8 cellular contexts compared by ENCODE assay signal in the genomic region with DNA sequence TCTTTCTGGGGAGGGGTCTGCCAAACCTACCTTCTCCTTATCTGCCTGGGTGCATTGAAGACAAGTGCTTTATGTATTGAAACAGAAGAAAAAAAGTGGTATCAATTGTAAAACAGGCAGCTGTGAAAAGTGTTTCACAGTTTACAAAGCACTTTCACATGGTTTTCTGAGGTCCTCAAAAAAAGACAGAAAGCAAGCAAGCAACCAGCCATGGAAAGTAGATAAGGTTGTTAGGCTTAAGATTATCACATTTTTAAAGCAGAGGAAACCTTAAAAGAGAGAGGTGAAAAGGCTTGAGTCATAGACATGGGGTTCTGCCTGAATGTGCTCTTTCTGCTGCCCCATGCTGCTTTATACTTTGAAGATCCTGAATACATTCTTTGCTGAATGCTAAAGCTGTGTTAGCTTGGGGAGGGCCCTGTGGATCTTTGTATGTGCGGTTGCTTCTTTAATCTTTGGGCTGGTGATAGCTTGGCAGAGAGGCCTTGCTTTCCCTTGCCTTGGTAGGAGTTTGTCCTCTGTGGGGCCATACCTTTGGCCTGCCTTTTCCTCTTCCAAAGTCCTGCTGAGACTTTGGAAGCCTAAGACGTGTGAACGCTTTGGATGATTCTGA. TPM values are rescaled to one million over a fixed set of nuclear protein-coding genes. Genes with fewer than 3 reads are reported as not detected.
A peak's percentile ranks its signal among the peaks of the same experiment; 100 is the strongest.
DNase-seq lines count a peak whose midpoint lies in the region; ATAC-seq and TF ChIP-seq lines count a peak whose summit lies in the region.

No MANE protein-coding gene starts in this region.

- H4K8ac ChIP-seq in neuronal stem cell (ENCODE audit: low read depth, low read length): no peak overlapping the region

- 3 to 5% methylated on average over 3 of the region's 3 CpGs for WGBS in ectodermal cell, 2 experiments
- WGBS in neuronal stem cell (ENCODE audit: extremely low coverage in 2 of 2, insufficient read length in 2 of 2, insufficient replicate concordance in 1 of 2), 2 donors: no CpG with 5 or more reads among the region's 3 CpGs

- POLR2A ChIA-PET in PC-3 (lab: Charles Lee; ENCODE audit: unreplicated experiment): no interaction called here

- no peaks in the 10 kb centered on the region for H3K9me3 Mint-ChIP-seq in Calu3 (ENCODE audit: low read depth, unreplicated experiment)

- no peak overlapping the region for H2BK5ac ChIP-seq in neuronal stem cell (ENCODE audit: low read length)

- no peak overlapping the region for H2AFZ ChIP-seq in PC-3 (ENCODE audit: low read length)
- no peak overlapping the region for H2AFZ ChIP-seq in neuronal stem cell (ENCODE audit: low read length)

- H3K4me2 ChIP-seq in PC-3 (ENCODE audit: low read length) (peak overlapping the region; percentile 95), neuronal stem cell (ENCODE audit: insufficient read depth, low read length, poor library complexity, severe bottlenecking) (peak overlapping the region; percentile 85)

- intact Hi-C loops in Calu3 (cut with micrococcal nuclease; ENCODE audit: unreplicated experiment) (loop anchor here (2.0 to 10.0 kb wide), 5 partner anchors 23 to 237 kb away; partner anchors contain the start of genes AAGAB and IQCH), PC-3 (cut with micrococcal nuclease) (loop anchor here (2.0 to 10.0 kb wide), 5 partner anchors 39 to 235 kb away; no protein-coding TSS in a partner anchor)

- peak overlapping the region; percentile 97 for H3K9ac ChIP-seq in PC-3 (ENCODE audit: low read length)
- no peak overlapping the region for H3K9ac ChIP-seq in neuronal stem cell (ENCODE audit: low read depth, low read length, poor library complexity)

- BruUV-seq in Calu3 (replicated peaks; lab: Mats Ljungman, UMichigan) (TSS peak; percentile 9), PC-3 (replicated peaks; lab: Mats Ljungman, UMichigan) (TSS peak; percentile 23)

- CTCF ChIA-PET in Calu3 (lab: Charles Lee): interaction anchor here (1.1 to 1.9 kb wide), 3 partner anchors 37 to 122 kb away, joined by 4 read pairs; no protein-coding TSS in a partner anchor
- CTCF ChIA-PET in PC-3 (lab: Charles Lee): no interaction called here

- no peak overlapping the region for H3K18ac ChIP-seq in neuronal stem cell (ENCODE audit: low read length)

- H3K79me1 ChIP-seq in neuronal stem cell (ENCODE audit: low read depth, low read length): peaks cover 3% of the 10 kb centered on the region

- ATAC-seq in PC-3: no peak
- ATAC-seq in HG02763 (IDR thresholded peaks at IDR 0.05; ENCODE audit: unreplicated experiment): no peak
- ATAC-seq in HG03565 (IDR thresholded peaks at IDR 0.05; ENCODE audit: unreplicated experiment): no peak

- H3K23ac ChIP-seq in neuronal stem cell (ENCODE audit: low read depth, low read length, poor library complexity): no peak overlapping the region

- peaks cover 81% of the 10 kb centered on the region for H3K79me2 ChIP-seq in PC-3 (ENCODE audit: low read length)

- H3K36me3 ChIP-seq in PC-3 (ENCODE audit: low read depth, low read length) (peaks cover 33% of the 10 kb centered on the region), ectodermal cell (ENCODE audit: control insufficient read depth, insufficient read depth, low read length) (no peaks in the 10 kb centered on the region), neuronal stem cell (replicated peaks in 1 of 2; ENCODE audit: control insufficient read depth in 2 of 2, insufficient read depth in 2 of 2, low read length in 2 of 2) (peaks cover 0 to 37% of the 10 kb centered on the region in 2 donors)

- H3K27me3 ChIP-seq in PC-3 (ENCODE audit: low read length) (no peaks in the 10 kb centered on the region), ectodermal cell (ENCODE audit: control insufficient read depth, insufficient read depth, low read length, poor library complexity, severe bottlenecking) (peaks cover 11% of the 10 kb centered on the region), neuronal stem cell (ENCODE audit: control insufficient read depth in 3 of 3, insufficient read depth in 3 of 3, low read depth in 1 of 3, low read length in 3 of 3) (peaks cover 0 to 8% (median 0%) of the 10 kb centered on the region in 3 experiments)

- TF ChIP-seq CTCF in Calu3 (IDR thresholded peaks at IDR 0.05; ENCODE audit: unreplicated experiment) (no peak), PC-3 (conservative IDR thresholded peaks at IDR 0.05; ENCODE audit: low read depth, low read length) (no peak)

- H2BK120ac ChIP-seq in neuronal stem cell (ENCODE audit: low read depth, low read length): no peak overlapping the region

- DNase-seq in Calu3 (no peak), PC-3 (no peak), neuronal stem cell (ENCODE audit: low spot score) (no peak), SHP77 (lab: John Stamatoyannopoulos, UW) (no peak), hippocampal formation (lab: John Stamatoyannopoulos, UW) (no peak)

- peaks cover 56% of the 10 kb centered on the region for H4K20me1 ChIP-seq in PC-3 (ENCODE audit: low read length)

- H3K27ac Mint-ChIP-seq in Calu3 (ENCODE audit: unreplicated experiment): peak overlapping the region; percentile 74

- H3K9me3 ChIP-seq in PC-3 (ENCODE audit: low read length) (no peaks in the 10 kb centered on the region), ectodermal cell (ENCODE audit: control insufficient read depth, low read length) (no peaks in the 10 kb centered on the region), neuronal stem cell (replicated peaks in 1 of 2; ENCODE audit: control insufficient read depth in 2 of 2, insufficient read depth in 1 of 2, low read depth in 1 of 2, low read length in 2 of 2) (peaks cover 0 to 6% of the 10 kb centered on the region in 2 donors)

- H2BK15ac ChIP-seq in neuronal stem cell (ENCODE audit: low read length): no peak overlapping the region

- peak overlapping the region; percentile 85 for H3K4me3 Mint-ChIP-seq in Calu3 (ENCODE audit: low read depth, unreplicated experiment)

- H2BK12ac ChIP-seq in neuronal stem cell (ENCODE audit: low read length): no peak overlapping the region

- no peak overlapping the region for H4K91ac ChIP-seq in neuronal stem cell (ENCODE audit: low read depth, low read length, poor library complexity)

- peaks cover 86% of the 10 kb centered on the region for H3K36me3 Mint-ChIP-seq in Calu3 (ENCODE audit: insufficient read depth, unreplicated experiment)

- H3K4me3 ChIP-seq in PC-3 (ENCODE audit: low read length) (peak overlapping the region; percentile 100), ectodermal cell (ENCODE audit: insufficient read depth, low read depth, low read length) (peak overlapping the region; percentile 80), neuronal stem cell (ENCODE audit: low read length in 2 of 2) (peak overlapping the region; percentile 93 to 94)

- H3K27ac ChIP-seq in PC-3 (ENCODE audit: low read length): peak overlapping the region; percentile 73
- peak overlapping the region; percentile 58 for H3K27ac ChIP-seq in ectodermal cell (ENCODE audit: insufficient read depth, low read depth, low read length, poor library complexity, severe bottlenecking)
- H3K27ac ChIP-seq in neuronal stem cell (replicated peaks; ENCODE audit: low read length): peak overlapping the region; percentile 58

- H3K4me1 Mint-ChIP-seq in Calu3 (ENCODE audit: low read depth, unreplicated experiment): peaks cover 58% of the 10 kb centered on the region

- H3K4me1 ChIP-seq in PC-3 (ENCODE audit: insufficient read depth, low read length) (peaks cover 51% of the 10 kb centered on the region), ectodermal cell (ENCODE audit: control insufficient read depth, insufficient read depth, low read length) (peaks cover 46% of the 10 kb centered on the region), neuronal stem cell (ENCODE audit: control insufficient read depth in 2 of 2, insufficient read depth in 1 of 2, low read depth in 1 of 2, low read length in 2 of 2) (peaks cover 25 to 35% of the 10 kb centered on the region in 2 donors)

- no peaks in the 10 kb centered on the region for H3K27me3 Mint-ChIP-seq in Calu3 (ENCODE audit: unreplicated experiment)

- H2AK5ac ChIP-seq in neuronal stem cell (ENCODE audit: low read depth, low read length): no peak overlapping the region

- H3K14ac ChIP-seq in neuronal stem cell (ENCODE audit: low read length): no peak overlapping the region

- no peaks in the 10 kb centered on the region for H3K9me2 ChIP-seq in PC-3 (replicated peaks; ENCODE audit: low read length)

- no peak overlapping the region for H3K4ac ChIP-seq in neuronal stem cell (ENCODE audit: low read length)

- H3F3A ChIP-seq in PC-3 (ENCODE audit: low read length, unreplicated experiment): no peaks in the 10 kb centered on the region

RNA-seq across cellular contexts. Expression of gene SMAD3, which starts 2.6 kb away (rescaled TPM):
- total RNA-seq in Calu3 (2022) (121 and 147 TPM in 2 replicates), PC-3 (2014; rRNA removed) (75.6 and 86.4 TPM in 2 replicates)
- 32.7 TPM for polyA plus RNA-seq in ectodermal cell (2013, experiment 1 of 4)
- polyA plus RNA-seq in ectodermal cell (2013, experiment 2 of 4): 30.2 TPM
- 21.6 TPM for polyA plus RNA-seq in ectodermal cell (2013, experiment 3 of 4)
- 27.4 TPM for polyA plus RNA-seq in ectodermal cell (2013, experiment 4 of 4)
- 32.6 TPM for polyA plus RNA-seq in neuronal stem cell (2013, experiment 1 of 2)
- 32.9 TPM for polyA plus RNA-seq in neuronal stem cell (2013, experiment 2 of 2)
